10 cellular contexts compared by ENCODE assay signal in the genomic region with DNA sequence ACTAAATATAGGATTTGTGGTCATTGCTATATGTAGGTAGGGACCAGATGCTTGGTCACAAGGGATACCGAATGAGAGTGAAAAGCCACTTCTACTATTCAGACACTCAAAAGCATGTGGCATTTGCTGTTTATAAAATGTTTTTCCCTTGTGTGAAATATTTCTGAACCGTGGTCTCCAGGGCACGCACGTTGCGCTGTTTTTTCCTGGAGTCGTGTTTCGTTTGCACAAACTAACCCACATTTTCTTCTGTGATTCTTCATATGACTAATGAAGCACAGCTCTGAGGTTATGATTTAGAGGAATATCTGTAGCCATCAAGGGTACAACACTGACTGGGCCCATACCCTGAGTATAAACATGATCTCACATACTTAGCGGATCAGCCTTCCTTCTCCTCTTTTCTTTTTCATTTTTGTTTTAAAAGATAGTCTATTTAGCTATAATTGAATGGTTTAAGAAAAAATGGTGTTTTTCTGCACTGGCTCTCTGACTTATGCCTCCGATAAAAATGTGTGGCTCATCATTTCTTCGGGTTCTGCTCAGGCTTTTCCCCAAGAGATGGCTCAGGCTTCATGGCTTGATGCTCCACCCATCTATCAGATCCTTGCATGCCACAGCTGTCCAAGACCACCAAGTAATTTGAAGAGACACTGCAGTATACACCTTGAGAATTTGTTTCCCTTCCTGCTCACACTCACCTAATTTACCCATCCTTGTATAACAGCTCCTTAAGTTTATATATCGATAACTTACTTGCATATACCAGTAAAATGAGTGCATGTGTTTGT. TPM values are rescaled to one million over a fixed set of nuclear protein-coding genes. Genes with fewer than 3 reads are reported as not detected.
DNase-seq lines count a peak whose midpoint lies in the region; ATAC-seq, FAIRE-seq and TF ChIP-seq lines count a peak whose summit lies in the region.
"Had no signal": no experiment of that assay in that cellular context is flagged by ENCODE, and none has a peak within 500 bp of the region (broad histone marks: within the 10 kb centered on the region; RNA-seq: fewer than 3 reads in every experiment).

No MANE protein-coding gene starts in this region.

- H3K4me3 Mint-ChIP-seq in activated naive CD8-positive, alpha-beta T cell treated with anti-CD3 and anti-CD28 coated beads for 36 hours = peak overlapping the region; percentile 29

- H3K27ac Mint-ChIP-seq in activated naive CD8-positive, alpha-beta T cell treated with anti-CD3 and anti-CD28 coated beads for 36 hours = peak overlapping the region; percentile 91

- H3K4me1 Mint-ChIP-seq in activated naive CD8-positive, alpha-beta T cell treated with anti-CD3 and anti-CD28 coated beads for 36 hours = peaks cover 77% of the 10 kb centered on the region

- TF ChIP-seq CTCF in heart left ventricle (IDR thresholded peaks at IDR 0.05) = no peak

- peaks cover 0 to 10% (median 0%) of the 10 kb centered on the region in 12 donors for H3K4me1 ChIP-seq in heart left ventricle

- 89 to 92% (median 91%) methylated on average over 11 of the region's 11 CpGs for WGBS in heart left ventricle, 4 donors

- peaks cover 10% of the 10 kb centered on the region for H3K9me3 Mint-ChIP-seq in activated naive CD8-positive, alpha-beta T cell treated with anti-CD3 and anti-CD28 coated beads for 36 hours

- intact Hi-C loops in heart left ventricle (cut with DNase I) = no loop called here

- no peak overlapping the region for H3K27ac ChIP-seq in heart left ventricle
- H3K27ac ChIP-seq: KMS-11 had no signal

- H3K9me3 ChIP-seq in heart left ventricle = peaks cover 0 to 3% (median 0%) of the 10 kb centered on the region in 12 donors

- TF ChIP-seq POLR2A in GM12892 (IDR thresholded peaks at IDR 0.05; ENCODE audit: low read depth, low read length) (no peak), heart left ventricle (IDR thresholded peaks at IDR 0.05) (no peak)

- peaks cover 14% of the 10 kb centered on the region for H3K36me3 Mint-ChIP-seq in activated naive CD8-positive, alpha-beta T cell treated with anti-CD3 and anti-CD28 coated beads for 36 hours

- ATAC-seq in GM21390 (IDR thresholded peaks at IDR 0.05; ENCODE audit: unreplicated experiment) = peak; percentile 62
- ATAC-seq in HG03354 (IDR thresholded peaks at IDR 0.05; ENCODE audit: poor library complexity, severe bottlenecking, unreplicated experiment) = peak; percentile 78
- no peak for ATAC-seq in heart left ventricle

- H3K27me3 Mint-ChIP-seq in activated naive CD8-positive, alpha-beta T cell treated with anti-CD3 and anti-CD28 coated beads for 36 hours = no peaks in the 10 kb centered on the region

- H3K36me3 ChIP-seq in heart left ventricle = no peaks in the 10 kb centered on the region

- peak; percentile 92 for FAIRE-seq in GM12892 (lab: Jason Lieb, UNC)

- no peak overlapping the region for H3K4me3 ChIP-seq in heart left ventricle

- peaks cover 0 to 6% (median 0%) of the 10 kb centered on the region in 9 donors for H3K27me3 ChIP-seq in heart left ventricle

- DNase-seq in GM12892 (ENCODE audit: insufficient read length) (no peak), heart left ventricle (no peak), NCI-H446 treated with DMSO at 0.1 percent for 48 hours (lab: John Stamatoyannopoulos, UW) (no peak), NCI-H2171 (lab: John Stamatoyannopoulos, UW) (no peak), AML-193 (lab: John Stamatoyannopoulos, UW) (no peak)
- peak; percentile 56 for DNase-seq in activated naive CD8-positive, alpha-beta T cell treated with anti-CD3 and anti-CD28 coated beads for 36 hours
- DNase-seq: SW 1271 had no signal

RNA-seq across cellular contexts. Expression of a gene that starts 59.9 kb away (rescaled TPM):
- 90.0 TPM for polyA plus RNA-seq in GM12892 (2012; ENCODE audit: missing spikeins)
- 100 to 1,000 TPM; 147 to 151 TPM for total RNA-seq in activated naive CD8-positive, alpha-beta T cell treated with anti-CD3 and anti-CD28 coated beads for 36 hours
- total RNA-seq in heart left ventricle = 100 to 1,000 TPM in 1 of 9 donors, 10 to 100 TPM in 8; 40.0 to 101 (median 83.5) TPM
- 10 to 100 TPM; 23.6 to 71.3 TPM for polyA plus RNA-seq in heart left ventricle

Comparison
In these comparisons a context has a peak if more than half of its experiments do, and no peak if none do; other contexts are left out.
1. ATAC-seq: peak in GM21390 (single experiment) and HG03354 (single experiment); none in heart left ventricle (0 of 4).